In the genomic region with DNA sequence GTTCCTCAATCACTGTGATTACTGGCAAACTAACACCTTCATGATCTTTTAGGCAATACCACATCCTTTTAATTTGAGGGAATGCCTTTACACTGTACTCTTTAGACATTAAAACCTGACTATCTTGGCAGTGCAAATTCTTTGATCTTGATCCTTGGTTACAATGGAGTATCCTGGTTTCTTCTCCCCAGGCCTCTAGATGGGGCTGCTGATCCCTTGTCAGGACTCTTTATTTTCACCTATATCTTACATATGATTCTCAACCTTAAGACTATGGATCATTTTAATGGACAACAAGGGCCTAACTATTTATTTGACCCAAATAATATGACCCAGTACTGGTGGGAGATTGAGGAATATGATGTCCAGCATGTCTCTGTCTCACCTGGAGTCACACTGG, we compare ENCODE assay signal across 12 cellular contexts.
DNase-seq lines count a peak whose midpoint lies in the region; FAIRE-seq and TF ChIP-seq lines count a peak whose summit lies in the region.
"Had no signal": no experiment of that assay in that cellular context is flagged by ENCODE, and none has a peak within 500 bp of the region (broad histone marks: within the 10 kb centered on the region; RNA-seq: fewer than 3 reads in every experiment).

No MANE protein-coding gene starts in this region.

- H3K4me3 ChIP-seq in MM.1S (ENCODE audit: low read length), result no peak overlapping the region
- no peak overlapping the region for H3K4me3 ChIP-seq in neural progenitor cell

- no peaks in the 10 kb centered on the region for H3K4me1 Mint-ChIP-seq in neural progenitor cell

- H3K27ac Mint-ChIP-seq in neural progenitor cell, result no peak overlapping the region
- H3K27ac Mint-ChIP-seq: activated naive CD8-positive, alpha-beta T cell; T-helper 2 cell treated with Interferon-gamma antibody and Interleukin-4, amounts not matched to agents 5 μg/mL and 100 μg/mL, for 36 hours had no signal

- H3K4me1 ChIP-seq in MM.1S (ENCODE audit: low read length) (no peaks in the 10 kb centered on the region), neural progenitor cell (no peaks in the 10 kb centered on the region)

- TF ChIP-seq CTCF in MM.1S (IDR thresholded peaks at IDR 0.05; ENCODE audit: low read length) (peak; percentile 50), neural progenitor cell (IDR thresholded peaks at IDR 0.05) (peak; percentile 68)

- H3K27ac ChIP-seq in MM.1S (ENCODE audit: low read length) (no peak overlapping the region), neural progenitor cell (no peak overlapping the region)

- FAIRE-seq in RCC 7860 (lab: Jason Lieb, UNC), result no peak

- no peak overlapping the region for H3K4me2 ChIP-seq in MM.1S (ENCODE audit: low read depth, low read length)
- no peak overlapping the region for H3K4me2 ChIP-seq in neural progenitor cell

- in situ Hi-C loops in T47D (cut with HindIII; ENCODE audit: low pct_unique_long_range_greater_than_20kb, low sequenced_read_pairs), result no loop called here

- no peaks in the 10 kb centered on the region for H3K36me3 Mint-ChIP-seq in neural progenitor cell
- H3K36me3 Mint-ChIP-seq: activated naive CD8-positive, alpha-beta T cell had no signal

- no peaks in the 10 kb centered on the region for H3K9me2 ChIP-seq in MM.1S (replicated peaks; ENCODE audit: insufficient read depth, low read length)

- H4K20me1 ChIP-seq in MM.1S (ENCODE audit: insufficient read depth, low read length), result no peaks in the 10 kb centered on the region
- no peaks in the 10 kb centered on the region for H4K20me1 ChIP-seq in neural progenitor cell (ENCODE audit: low read depth)

- H3K9me3 Mint-ChIP-seq in neural progenitor cell, result no peaks in the 10 kb centered on the region
- H3K9me3 Mint-ChIP-seq: T-helper 2 cell treated with Interferon-gamma antibody and Interleukin-4, amounts not matched to agents 5 μg/mL and 100 μg/mL, for 36 hours had no signal

- H3K36me3 ChIP-seq in MM.1S (replicated peaks; ENCODE audit: insufficient read depth, low read length), result no peaks in the 10 kb centered on the region
- H3K36me3 ChIP-seq in neural progenitor cell, result no peaks in the 10 kb centered on the region

- no peak overlapping the region for H3K4me3 Mint-ChIP-seq in neural progenitor cell
- H3K4me3 Mint-ChIP-seq: activated naive CD8-positive, alpha-beta T cell; T-helper 2 cell treated with Interferon-gamma antibody and Interleukin-4, amounts not matched to agents 5 μg/mL and 100 μg/mL, for 36 hours had no signal

- H2AFZ ChIP-seq in MM.1S (ENCODE audit: low read length), result no peak overlapping the region
- no peak overlapping the region for H2AFZ ChIP-seq in neural progenitor cell (replicated peaks)

- H3K79me2 ChIP-seq in MM.1S (ENCODE audit: low read length) (no peaks in the 10 kb centered on the region), neural progenitor cell (ENCODE audit: low read depth) (no peaks in the 10 kb centered on the region)

- peaks cover 4% of the 10 kb centered on the region for H3K27me3 Mint-ChIP-seq in neural progenitor cell (ENCODE audit: insufficient read depth, low read depth)
- H3K27me3 Mint-ChIP-seq: activated naive CD8-positive, alpha-beta T cell had no signal

- H3K27me3 ChIP-seq in MM.1S (replicated peaks; ENCODE audit: insufficient read depth, low read length), result no peaks in the 10 kb centered on the region
- no peaks in the 10 kb centered on the region for H3K27me3 ChIP-seq in neural progenitor cell

- H3K9me3 ChIP-seq in MM.1S (replicated peaks; ENCODE audit: insufficient read depth, low read length) (no peaks in the 10 kb centered on the region), neural progenitor cell (ENCODE audit: low read depth) (no peaks in the 10 kb centered on the region)

- DNase-seq in DMS 273 (lab: John Stamatoyannopoulos, UW; ENCODE audit: unreplicated experiment) (peak; percentile 40), DMS 273 treated with DMSO at 0.1 percent for 48 hours (lab: John Stamatoyannopoulos, UW) (no peak), MM.1S (no peak), T47D (ENCODE audit: low read depth in 1 of 2, low spot score in 1 of 2) (peak; percentile 3 to 48), neural progenitor cell (ENCODE audit: low spot score) (peak; percentile 34), globus pallidus (ENCODE audit: low spot score) (no peak), RCC 7860 (ENCODE audit: low spot score) (no peak), NCI-H187 treated with DMSO at 0.1 percent for 48 hours (lab: John Stamatoyannopoulos, UW) (no peak)
- DNase-seq: 8988T, MV-4-11 had no signal

- H3K9ac ChIP-seq in MM.1S (ENCODE audit: low read length), result no peak overlapping the region
- H3K9ac ChIP-seq in neural progenitor cell, result no peak overlapping the region

- no peaks in the 10 kb centered on the region for H3F3A ChIP-seq in MM.1S (ENCODE audit: insufficient read depth, low read length)
- H3F3A ChIP-seq in neural progenitor cell (ENCODE audit: low read depth), result no peaks in the 10 kb centered on the region

Comparison
In these comparisons a context has a peak if more than half of its experiments do, and no peak if none do; other contexts are left out.
1. DNase-seq: peak in DMS 273 (single experiment), T47D (2 of 2) and neural progenitor cell (single experiment); none in DMS 273 treated with DMSO at 0.1 percent for 48 hours (single experiment), MM.1S (single experiment), globus pallidus (single experiment), RCC 7860 (single experiment) and NCI-H187 treated with DMSO at 0.1 percent for 48 hours (single experiment).